In genomic region chr19:36646746-36647145, GRCh38 we compare ENCODE assay signal across 36 cellular contexts.
"Had no signal": no experiment of that assay in that cellular context is flagged by ENCODE, and none has a peak within 500 bp of the region (broad histone marks: within the 10 kb centered on the region; RNA-seq: fewer than 3 reads in every experiment).

No MANE protein-coding gene starts in this region.

- H3K4me3 Mint-ChIP-seq: activated CD4-positive, alpha-beta T cell treated with anti-CD3 and anti-CD28 coated beads, Interleukin-2, amount 10 ng/mL, durations not matched to agents 24 days and 14 days; activated CD8-positive, alpha-beta T cell treated with anti-CD3 and anti-CD28 coated beads for 36 hours; activated T-cell treated with anti-CD3 and anti-CD28 coated beads, Interleukin-2, amount 50 U/mL, for 72 hours; activated T-helper 17 cell treated with anti-CD3 and anti-CD28 coated beads, Interleukin-2, amount 50 U/mL, for 72 hours; brain; IgD-negative memory B cell; T-helper 1 cell treated with Interleukin-12 subunit alpha and Interleukin-12 subunit beta and Interleukin-4 antibody, amounts not matched to agents 30 μg/mL and 1 μg/mL, for 36 hours; T-helper 2 cell treated with Interferon-gamma antibody and Interleukin-4, amounts not matched to agents 5 μg/mL and 100 μg/mL, for 36 hours had no signal

- H3K4me3 ChIP-seq: MG63, Peyer's patch, SJSA1 had no signal

- H3K27ac Mint-ChIP-seq: activated CD4-positive, alpha-beta T cell treated with anti-CD3 and anti-CD28 coated beads, Interleukin-2, amount 10 ng/mL, durations not matched to agents 24 days and 14 days; activated CD8-positive, alpha-beta T cell treated with anti-CD3 and anti-CD28 coated beads for 36 hours; activated naive CD4-positive, alpha-beta T cell treated with anti-CD3 and anti-CD28 coated beads, Interleukin-2, amount 50 U/mL, for 72 hours; activated T-cell treated with anti-CD3 and anti-CD28 coated beads, Interleukin-2, amount 50 U/mL, for 72 hours; activated T-helper 17 cell treated with anti-CD3 and anti-CD28 coated beads, Interleukin-2, amount 50 U/mL, for 72 hours; brain; IgD-negative memory B cell; T-helper 1 cell treated with Interleukin-12 subunit alpha and Interleukin-12 subunit beta and Interleukin-4 antibody, amounts not matched to agents 30 μg/mL and 1 μg/mL, for 36 hours; T-helper 2 cell treated with Interferon-gamma antibody and Interleukin-4, amounts not matched to agents 5 μg/mL and 100 μg/mL, for 36 hours had no signal

- H3K9ac ChIP-seq: SK-N-SH had no signal

- DNase-seq: activated CD4-positive, alpha-beta T cell treated with anti-CD3 and anti-CD28 coated beads, Interleukin-2, amount 10 ng/mL, durations not matched to agents 24 days and 14 days; activated CD4-positive, alpha-beta T cell treated with anti-CD3 and anti-CD28 coated beads, Interleukin-2, amount 50 U/mL, for 4 hours; activated CD4-positive, CD25-positive, alpha-beta regulatory T cell; activated CD8-positive, alpha-beta T cell treated with anti-CD3 and anti-CD28 coated beads for 36 hours; activated effector memory CD4-positive, alpha-beta T cell treated with anti-CD3 and anti-CD28 coated beads, Interleukin-2, amount 50 U/mL, for 16 hours; activated naive CD4-positive, alpha-beta T cell treated with Interleukin-2 at 50 U/mL for 16 hours; activated T-cell treated with anti-CD3 and anti-CD28 coated beads, Interleukin-2, amount 50 U/mL, for 1 hour; activated T-cell treated with anti-CD3 and anti-CD28 coated beads, Interleukin-2, amount 50 U/mL, for 72 hours; anterior cingulate cortex; caudate nucleus; Karpas-422; KBM-7; MG63; MV-4-11; NCI-H1092; NCI-H1436 treated with DMSO at 0.1 percent for 48 hours; NCI-H1694 treated with DMSO at 0.1 percent for 48 hours; NCI-H2029; NCI-H345; NCI-H510A; NCI-H526; NCI-H748 treated with DMSO at 0.1 percent for 48 hours; NK-92 treated with Interleukin-12 subunit alpha and Interleukin-12 subunit beta, amount 100 ng/mL, for 24 hours; PC-3; Peyer's patch; RPMI8226; SHP77 treated with DMSO at 0.1 percent for 48 hours; SK-N-SH had no signal

- H3K27me3 Mint-ChIP-seq: activated CD4-positive, alpha-beta T cell treated with anti-CD3 and anti-CD28 coated beads, Interleukin-2, amount 10 ng/mL, durations not matched to agents 24 days and 14 days; activated CD8-positive, alpha-beta T cell treated with anti-CD3 and anti-CD28 coated beads for 36 hours; activated T-helper 17 cell treated with anti-CD3 and anti-CD28 coated beads, Interleukin-2, amount 50 U/mL, for 72 hours; brain; IgD-negative memory B cell had no signal

- H3K27me3 ChIP-seq: MG63, Peyer's patch, SJSA1 had no signal

- FAIRE-seq: bronchial epithelial cell had no signal

- H3K4me1 Mint-ChIP-seq: activated CD4-positive, alpha-beta T cell treated with anti-CD3 and anti-CD28 coated beads, Interleukin-2, amount 10 ng/mL, durations not matched to agents 24 days and 14 days; activated T-helper 17 cell treated with anti-CD3 and anti-CD28 coated beads, Interleukin-2, amount 50 U/mL, for 72 hours; brain; IgD-negative memory B cell had no signal

- H3K4me1 ChIP-seq: Peyer's patch, SJSA1 had no signal

- H3K27ac ChIP-seq: Peyer's patch, SJSA1 had no signal
